ENCODE assay signal across 8 cellular contexts in the genomic region with DNA sequence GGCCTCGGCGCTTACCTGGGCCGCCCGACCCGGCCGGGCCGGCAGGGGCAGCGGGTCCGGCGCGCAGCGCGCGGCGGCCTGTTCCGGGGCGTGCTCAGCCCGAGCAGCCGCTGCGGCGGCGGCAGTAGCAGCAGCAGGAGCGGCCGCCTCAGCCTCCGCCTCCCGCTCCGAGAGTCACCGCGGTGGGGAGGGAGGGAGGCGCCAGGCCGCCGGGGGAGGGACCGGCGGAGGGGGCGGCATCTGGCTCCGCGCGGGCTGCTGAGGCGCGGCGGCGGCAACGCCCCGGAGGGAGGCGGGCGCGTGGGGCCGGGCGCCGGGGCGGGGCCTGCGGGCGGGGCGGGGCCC. TPM values are rescaled to one million over a fixed set of nuclear protein-coding genes. Genes with fewer than 3 reads are reported as not detected.
A peak's percentile ranks its signal among the peaks of the same experiment; 100 is the strongest.
DNase-seq lines count a peak whose midpoint lies in the region; ATAC-seq, FAIRE-seq and TF ChIP-seq lines count a peak whose summit lies in the region.

A gene with protein sequence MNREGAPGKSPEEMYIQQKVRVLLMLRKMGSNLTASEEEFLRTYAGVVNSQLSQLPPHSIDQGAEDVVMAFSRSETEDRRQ (minus strand): TSS at position 190 of the 345 bp plus-strand sequence. CDS start 38,205 bp downstream, outside the sequence.

- intact Hi-C loops in GM12878 (cut with micrococcal nuclease; ENCODE audit: unreplicated experiment): loop anchor here (2.0 kb wide), 1 partner anchor 33 kb away; a partner anchor contains a TSS

- H3K4me1 ChIP-seq in GM12878 (ENCODE audit: control insufficient read depth, insufficient read depth, low read length) (peaks cover 8% of the 10 kb centered on the region), subcutaneous abdominal adipose tissue (ENCODE audit: control insufficient read depth in 5 of 5, insufficient read depth in 5 of 5, low read length in 5 of 5) (peaks cover 0 to 35% (median 20%) of the 10 kb centered on the region in 5 donors)

- H2AFZ ChIP-seq in GM12878 (ENCODE audit: control insufficient read depth, low read depth, low read length): peak within 1 kb of the TSS; percentile 70

- no TSS peak for BruUV-seq in GM12878 (replicated peaks; lab: Mats Ljungman, UMichigan)

- TF ChIP-seq RAD21 in GM12878 (IDR thresholded peaks at IDR 0.05; ENCODE audit: insufficient read depth, low read depth, low read length): no peak

- SMC1A ChIA-PET in GM12878 (lab: Charles Lee; ENCODE audit: uncharacterized antibody, unreplicated experiment): no interaction called here

- H3K9me3 ChIP-seq in GM12878 (replicated peaks; ENCODE audit: control insufficient read depth, insufficient read depth, low read length) (no peaks in the 10 kb centered on the region), subcutaneous abdominal adipose tissue (ENCODE audit: control insufficient read depth in 5 of 5, low read length in 5 of 5) (no peaks in the 10 kb centered on the region)

- TF ChIP-seq CTCF in GM12878 (IDR thresholded peaks at IDR 0.05 in 2 of 3, conservative IDR thresholded peaks at IDR 0.05 in 1 of 3; ENCODE audit: control insufficient read depth in 2 of 3, extremely low read depth in 1 of 3, insufficient read depth in 1 of 3, low read depth in 3 of 3, low read length in 3 of 3): no peak
- no peak for TF ChIP-seq CTCF in kidney epithelial cell (IDR thresholded peaks at IDR 0.05; ENCODE audit: insufficient read depth, low read length, poor library complexity, severe bottlenecking)

- FAIRE-seq in GM12878 (lab: Jason Lieb, UNC): no peak

- 2% methylated on average over 18 of the region's 54 CpGs for WGBS in GM12878 (ENCODE audit: insufficient coverage, insufficient replicate concordance, low lambda C conversion rate, missing lambda C conversion rate)

- H3K79me2 ChIP-seq in GM12878 (ENCODE audit: control insufficient read depth, insufficient read depth, low read length): peaks cover 3% of the 10 kb centered on the region; the same call in 1 of the 2 replicates

- peak within 1 kb of the TSS; percentile 85 for H3K27ac ChIP-seq in GM12878 (ENCODE audit: control insufficient read depth, insufficient read depth)
- peak within 1 kb of the TSS; percentile 83 for H3K27ac ChIP-seq in subcutaneous abdominal adipose tissue (ENCODE audit: low read depth, low read length)

- CTCF ChIA-PET in GM12878 (lab: Yijun Ruan, JAX): interaction anchor here (1.0 kb wide), 3 partner anchors 36 to 42 kb away, joined by 3 to 4 read pairs (median 4); no protein-coding TSS in a partner anchor

- in situ Hi-C loops in GM12878 (cut with MboI): no loop called here

- RAD21 ChIA-PET in GM12878 (lab: Charles Lee; ENCODE audit: unreplicated experiment): interaction anchor here (1.2 kb wide), 1 partner anchor 33 kb away, joined by 13 read pairs; a partner anchor contains a TSS

- H3K4me2 ChIP-seq in GM12878 (ENCODE audit: control insufficient read depth, insufficient read depth): peak within 1 kb of the TSS; percentile 92

- peak; percentile 67 for ATAC-seq in GM21447 (IDR thresholded peaks at IDR 0.05; ENCODE audit: unreplicated experiment)
- ATAC-seq in GM12878: peak; percentile 82; the same call in 2 of the 3 replicates

- H3K27me3 ChIP-seq in GM12878 (replicated peaks in 1 of 2; ENCODE audit: control insufficient read depth in 2 of 2, insufficient read depth in 2 of 2, low read length in 1 of 2): no peaks in the 10 kb centered on the region
- no peaks in the 10 kb centered on the region for H3K27me3 ChIP-seq in kidney epithelial cell (ENCODE audit: control insufficient read depth, insufficient read depth, low read length)
- H3K27me3 ChIP-seq in subcutaneous abdominal adipose tissue (ENCODE audit: control insufficient read depth in 5 of 5, insufficient read depth in 4 of 5, low read length in 5 of 5): no peaks in the 10 kb centered on the region

- H3K4me3 ChIP-seq in GM12878: peak within 1 kb of the TSS; percentile 87
- peak within 1 kb of the TSS; percentile 89 for H3K4me3 ChIP-seq in kidney epithelial cell (ENCODE audit: low read depth, low read length)
- H3K4me3 ChIP-seq in subcutaneous abdominal adipose tissue (ENCODE audit: low read depth in 1 of 5, low read length in 5 of 5): peak within 1 kb of the TSS; percentile 78 to 96 (median 90)

- POLR2A ChIA-PET in GM12878 (lab: Charles Lee): no interaction called here

- H3K9ac ChIP-seq in GM12878 (ENCODE audit: control insufficient read depth, insufficient read depth, low read length) (peak within 1 kb of the TSS; percentile 84), subcutaneous abdominal adipose tissue (ENCODE audit: low read length in 5 of 5) (peak within 1 kb of the TSS; percentile 63 to 95 (median 92))

- H3K36me3 ChIP-seq in GM12878 (ENCODE audit: control insufficient read depth in 2 of 2, insufficient read depth in 2 of 2, low read length in 1 of 2) (no peaks in the 10 kb centered on the region), kidney epithelial cell (ENCODE audit: control insufficient read depth, insufficient read depth, low read length) (no peaks in the 10 kb centered on the region), subcutaneous abdominal adipose tissue (ENCODE audit: control insufficient read depth in 5 of 5, insufficient read depth in 5 of 5, low read length in 5 of 5) (no peaks in the 10 kb centered on the region)

- no peaks in the 10 kb centered on the region for H4K20me1 ChIP-seq in GM12878 (ENCODE audit: control insufficient read depth, insufficient read depth)

- no peak for TF ChIP-seq EP300 in GM12878 (IDR thresholded peaks at IDR 0.05; ENCODE audit: borderline replicate concordance in 1 of 2, control insufficient read depth in 1 of 2, low read depth in 2 of 2, low read length in 2 of 2)

- TF ChIP-seq POLR2A in GM12878 (IDR thresholded peaks at IDR 0.05; ENCODE audit: low read depth, low read length): peak; percentile 82

- DNase-seq in Daoy (ENCODE audit: low read depth) (no peak), HuH-7.5 (ENCODE audit: low spot score) (peak; percentile 83), GM12878 (ENCODE audit: low read depth, low spot score) (no peak), kidney epithelial cell (ENCODE audit: low read depth) (no peak), NCI-H1694 treated with DMSO at 0.1 percent for 48 hours (lab: John Stamatoyannopoulos, UW) (no peak), middle frontal gyrus (ENCODE audit: extremely low spot score, low spot score) (no peak)

TF ChIP-seq in GM12878, 131 proteins besides CTCF, POLR2A, EP300 and RAD21 (continues in another document):
- TF ChIP-seq, protein P1, sequence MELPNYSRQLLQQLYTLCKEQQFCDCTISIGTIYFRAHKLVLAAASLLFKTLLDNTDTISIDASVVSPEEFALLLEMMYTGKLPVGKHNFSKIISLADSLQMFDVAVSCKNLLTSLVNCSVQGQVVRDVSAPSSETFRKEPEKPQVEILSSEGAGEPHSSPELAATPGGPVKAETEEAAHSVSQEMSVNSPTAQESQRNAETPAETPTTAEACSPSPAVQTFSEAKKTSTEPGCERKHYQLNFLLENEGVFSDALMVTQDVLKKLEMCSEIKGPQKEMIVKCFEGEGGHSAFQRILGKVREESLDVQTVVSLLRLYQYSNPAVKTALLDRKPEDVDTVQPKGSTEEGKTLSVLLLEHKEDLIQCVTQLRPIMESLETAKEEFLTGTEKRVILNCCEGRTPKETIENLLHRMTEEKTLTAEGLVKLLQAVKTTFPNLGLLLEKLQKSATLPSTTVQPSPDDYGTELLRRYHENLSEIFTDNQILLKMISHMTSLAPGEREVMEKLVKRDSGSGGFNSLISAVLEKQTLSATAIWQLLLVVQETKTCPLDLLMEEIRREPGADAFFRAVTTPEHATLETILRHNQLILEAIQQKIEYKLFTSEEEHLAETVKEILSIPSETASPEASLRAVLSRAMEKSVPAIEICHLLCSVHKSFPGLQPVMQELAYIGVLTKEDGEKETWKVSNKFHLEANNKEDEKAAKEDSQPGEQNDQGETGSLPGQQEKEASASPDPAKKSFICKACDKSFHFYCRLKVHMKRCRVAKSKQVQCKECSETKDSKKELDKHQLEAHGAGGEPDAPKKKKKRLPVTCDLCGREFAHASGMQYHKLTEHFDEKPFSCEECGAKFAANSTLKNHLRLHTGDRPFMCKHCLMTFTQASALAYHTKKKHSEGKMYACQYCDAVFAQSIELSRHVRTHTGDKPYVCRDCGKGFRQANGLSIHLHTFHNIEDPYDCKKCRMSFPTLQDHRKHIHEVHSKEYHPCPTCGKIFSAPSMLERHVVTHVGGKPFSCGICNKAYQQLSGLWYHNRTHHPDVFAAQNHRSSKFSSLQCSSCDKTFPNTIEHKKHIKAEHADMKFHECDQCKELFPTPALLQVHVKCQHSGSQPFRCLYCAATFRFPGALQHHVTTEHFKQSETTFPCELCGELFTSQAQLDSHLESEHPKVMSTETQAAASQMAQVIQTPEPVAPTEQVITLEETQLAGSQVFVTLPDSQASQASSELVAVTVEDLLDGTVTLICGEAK (IDR thresholded peaks at IDR 0.05; ENCODE audit: borderline replicate concordance): no peak
- TF ChIP-seq BACH1 (IDR thresholded peaks at IDR 0.05; ENCODE audit: borderline replicate concordance) (peak; percentile 6; the same call in 1 of the 2 replicates), SRF (IDR thresholded peaks at IDR 0.05; ENCODE audit: low read depth in 2 of 2, low read length in 2 of 2) (no peak), DPF2 (IDR thresholded peaks at IDR 0.05) (no peak), LARP7 (IDR thresholded peaks at IDR 0.05) (0 out of 2 replicates have a peak, but pooled peaks have one; percentile 21), FOXK2 (IDR thresholded peaks at IDR 0.05) (no peak), BHLHE40 (IDR thresholded peaks at IDR 0.05; ENCODE audit: borderline replicate concordance in 1 of 2, low read depth in 2 of 2, low read length in 1 of 2) (peak; percentile 22 to 63; a peak in 3 of 4 replicates)

RNA-seq across cellular contexts. Expression of the gene that starts here (rescaled TPM):
- total RNA-seq in Daoy (2014; rRNA removed; shearing (Covaris generic)): 17.0 and 24.3 TPM in 2 replicates
- total RNA-seq in GM12878 (2013; cell fraction: nucleolus; rRNA removed): 2.0 and 3.1 TPM in 2 replicates
- total RNA-seq in GM12878 (2014; rRNA removed): 18.9 and 27.8 TPM in 2 replicates
- 10.9 and 11.3 TPM in 2 replicates for total RNA-seq in GM12878 (2014; rRNA removed; fragmentation: Illumina TruSeq; extraction: Trizol)
- 24.8 and 26.0 TPM in 2 replicates for total RNA-seq in GM12878 (2021)
- polyA plus RNA-seq in GM12878 (2011; ENCODE audit: low read depth): 4.7 TPM
- 5.6 and 10.7 TPM in 2 replicates for polyA plus RNA-seq in GM12878 (2011; rRNA removed)
- polyA plus RNA-seq in GM12878 (2011; cell fraction: cytosol; rRNA removed): 10.3 and 10.5 TPM in 2 replicates
- 5.8 and 6.8 TPM in 2 replicates for polyA plus RNA-seq in GM12878 (2011; cell fraction: nucleus; rRNA removed)
- polyA plus RNA-seq in GM12878 (2012): 13.4 and 14.1 TPM in 2 replicates
- 4.3 and 9.2 TPM in 2 replicates for polyA plus RNA-seq in GM12878 (2014; fragmentation: Illumina TruSeq; extraction: Trizol)
- polyA plus RNA-seq in GM12878 (2014; fragmentation: Nextera tagmentation; extraction: Ambion mirVana): 1 to 10 TPM in 1 of 2 experiments, under 1 TPM in 1; 0.42 to 1.4 TPM
- 25.8 and 26.4 TPM in 2 replicates for polyA plus RNA-seq in GM12878 (2014; rRNA removed)
- 10 to 100 TPM in 1 of 2 experiments, 1 to 10 TPM in 1; 9.5 to 31.8 TPM for polyA plus RNA-seq in GM12878 (2016; fragmentation: Nextera tagmentation; extraction: Ambion mirVana)
- polyA minus RNA-seq in GM12878 (2011; rRNA and poly(A)+ RNA removed): 6.9 and 8.6 TPM in 2 replicates
- polyA minus RNA-seq in GM12878 (2011; cell fraction: cytosol; rRNA and poly(A)+ RNA removed): 2.7 and 5.6 TPM in 2 replicates
- 0.73 and 1.5 TPM in 2 replicates for polyA minus RNA-seq in GM12878 (2011; cell fraction: nucleus; rRNA and poly(A)+ RNA removed)
- 27.4 and 28.6 TPM in 2 replicates for total RNA-seq in kidney epithelial cell
